ENCODE assay signal across 8 cellular contexts in the genomic region with DNA sequence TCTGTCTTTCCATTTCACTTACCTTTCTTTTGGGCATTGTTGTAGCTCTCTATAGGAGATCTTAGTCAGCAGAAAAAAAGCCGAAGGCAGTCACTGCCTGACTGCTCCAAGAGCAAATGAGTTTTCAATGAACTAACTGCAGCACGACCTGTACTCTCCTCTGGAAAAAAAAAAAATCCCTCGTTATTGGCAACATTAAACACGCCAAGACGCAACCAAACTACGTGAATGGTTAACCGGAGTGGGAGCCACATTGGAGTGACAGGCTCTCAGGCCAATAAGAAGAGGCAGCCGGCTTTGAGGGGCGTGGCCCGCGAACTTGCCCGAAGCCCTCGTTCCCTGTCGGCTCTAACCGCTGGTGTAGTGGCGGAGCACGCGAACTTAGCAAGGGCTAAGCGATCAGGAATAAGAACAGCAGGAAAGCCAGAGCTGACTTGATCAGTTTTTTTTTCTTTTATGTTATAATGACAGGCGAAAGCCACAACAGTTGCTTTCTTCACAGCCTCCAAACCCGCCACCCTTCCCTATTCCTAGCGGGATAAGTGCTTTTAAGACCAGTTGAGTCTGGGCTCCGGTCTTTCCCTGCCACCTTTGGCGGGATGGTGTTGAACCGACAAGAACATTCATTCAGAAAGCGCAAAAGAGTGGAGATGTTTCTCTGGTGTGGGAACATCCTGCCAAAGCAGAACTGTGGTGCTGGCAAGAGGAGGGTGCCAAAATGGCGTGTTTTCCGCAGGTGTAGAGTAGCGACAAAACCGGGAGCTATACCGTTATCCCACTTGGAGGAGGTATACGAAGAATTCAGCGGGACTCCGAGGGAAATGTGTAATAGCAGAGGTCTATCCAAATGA.
DNase-seq lines count a peak whose midpoint lies in the region; ATAC-seq and FAIRE-seq lines count a peak whose summit lies in the region.

No MANE protein-coding gene starts in this region.

- peak; percentile 92 for ATAC-seq in GM18861 (IDR thresholded peaks at IDR 0.05; ENCODE audit: unreplicated experiment)
- peak; percentile 92 for ATAC-seq in HG03066 (IDR thresholded peaks at IDR 0.05; ENCODE audit: low read depth, unreplicated experiment)

- H3K4me3 Mint-ChIP-seq in activated CD4-positive, alpha-beta T cell treated with anti-CD3 and anti-CD28 coated beads, Interleukin-2, amount 10 ng/mL, durations not matched to agents 24 days and 14 days, result peak overlapping the region; percentile 89
- peak overlapping the region; percentile 96 for H3K4me3 Mint-ChIP-seq in dendritic cell treated with granulocyte-macrophage colony-stimulating factor and Interleukin-4, amounts not matched to agents 40 ng/mL and 50 ng/mL, for 4 days

- intact Hi-C loops in activated CD4-positive, alpha-beta T cell treated with anti-CD3 and anti-CD28 coated beads, Interleukin-2, amount 10 ng/mL, durations not matched to agents 24 days and 14 days (cut with micrococcal nuclease), result loop anchor here (1.0 to 2.0 kb wide), 3 partner anchors 80 to 312 kb away; partner anchors contain the start of genes BRWD3 and HMGN5
- intact Hi-C loops in dendritic cell treated with granulocyte-macrophage colony-stimulating factor and Interleukin-4, amounts not matched to agents 40 ng/mL and 50 ng/mL, for 4 days (cut with micrococcal nuclease), result loop anchor here (2.0 to 5.0 kb wide), 2 partner anchors 71 to 313 kb away; partner anchors contain the start of gene BRWD3

- peak overlapping the region; percentile 87 for H3K27ac Mint-ChIP-seq in activated CD4-positive, alpha-beta T cell treated with anti-CD3 and anti-CD28 coated beads, Interleukin-2, amount 10 ng/mL, durations not matched to agents 24 days and 14 days
- H3K27ac Mint-ChIP-seq in dendritic cell treated with granulocyte-macrophage colony-stimulating factor and Interleukin-4, amounts not matched to agents 40 ng/mL and 50 ng/mL, for 4 days, result peak overlapping the region; percentile 78

- DNase-seq in NCI-H524 treated with DMSO at 0.1 percent for 48 hours (lab: John Stamatoyannopoulos, UW) (peak; percentile 82), left kidney (ENCODE audit: low read depth, low spot score) (peak; percentile 96)
- DNase-seq in activated CD4-positive, alpha-beta T cell treated with anti-CD3 and anti-CD28 coated beads, Interleukin-2, amount 10 ng/mL, durations not matched to agents 24 days and 14 days, result peak; percentile 96
- peak; percentile 75 to 83 for DNase-seq in stimulated activated CD4-positive, alpha-beta T cell treated with anti-CD3 and anti-CD28 coated beads, Interleukin-1b, Interleukin-23, amount 100 ng/mL, for 4 hours (ENCODE audit: low read depth in 2 of 2)

- H3K9me3 Mint-ChIP-seq in activated CD4-positive, alpha-beta T cell treated with anti-CD3 and anti-CD28 coated beads, Interleukin-2, amount 10 ng/mL, durations not matched to agents 24 days and 14 days, result no peaks in the 10 kb centered on the region
- H3K9me3 Mint-ChIP-seq in dendritic cell treated with granulocyte-macrophage colony-stimulating factor and Interleukin-4, amounts not matched to agents 40 ng/mL and 50 ng/mL, for 4 days, result no peaks in the 10 kb centered on the region

- no peaks in the 10 kb centered on the region for H3K36me3 Mint-ChIP-seq in activated CD4-positive, alpha-beta T cell treated with anti-CD3 and anti-CD28 coated beads, Interleukin-2, amount 10 ng/mL, durations not matched to agents 24 days and 14 days (ENCODE audit: low read depth)
- peaks cover 6% of the 10 kb centered on the region for H3K36me3 Mint-ChIP-seq in dendritic cell treated with granulocyte-macrophage colony-stimulating factor and Interleukin-4, amounts not matched to agents 40 ng/mL and 50 ng/mL, for 4 days (ENCODE audit: low read depth)

- peaks cover 9% of the 10 kb centered on the region for H3K4me1 Mint-ChIP-seq in activated CD4-positive, alpha-beta T cell treated with anti-CD3 and anti-CD28 coated beads, Interleukin-2, amount 10 ng/mL, durations not matched to agents 24 days and 14 days
- H3K4me1 Mint-ChIP-seq in dendritic cell treated with granulocyte-macrophage colony-stimulating factor and Interleukin-4, amounts not matched to agents 40 ng/mL and 50 ng/mL, for 4 days (ENCODE audit: low read depth), result peaks cover 6% of the 10 kb centered on the region

- H3K27me3 Mint-ChIP-seq in activated CD4-positive, alpha-beta T cell treated with anti-CD3 and anti-CD28 coated beads, Interleukin-2, amount 10 ng/mL, durations not matched to agents 24 days and 14 days, result peaks cover 14% of the 10 kb centered on the region
- peaks cover 10% of the 10 kb centered on the region for H3K27me3 Mint-ChIP-seq in dendritic cell treated with granulocyte-macrophage colony-stimulating factor and Interleukin-4, amounts not matched to agents 40 ng/mL and 50 ng/mL, for 4 days

- peak; percentile 87 for FAIRE-seq in A204.1 (lab: Jason Lieb, UNC)

Comparison
In these comparisons a context has a peak if more than half of its experiments do, and no peak if none do; other contexts are left out.
1. Peak in every context shown above with its lines: DNase-seq and ATAC-seq.